ENCODE assay signal across 10 cellular contexts in genomic region chr19:46347985-46348384, GRCh38. TPM values are rescaled to one million over a fixed set of nuclear protein-coding genes. Genes with fewer than 3 reads are reported as not detected.
DNase-seq lines count a peak whose midpoint lies in the region; ATAC-seq, FAIRE-seq and TF ChIP-seq lines count a peak whose summit lies in the region.
"Had no signal": no experiment of that assay in that cellular context is flagged by ENCODE, and none has a peak within 500 bp of the region (broad histone marks: within the 10 kb centered on the region; RNA-seq: fewer than 3 reads in every experiment).

No MANE protein-coding gene starts in this region.

- H3K27me3 Mint-ChIP-seq in activated naive CD8-positive, alpha-beta T cell treated with anti-CD3 and anti-CD28 coated beads, Interleukin-2, amount 10 ng/mL, durations not matched to agents 7 days and 5 days = peaks cover 2% of the 10 kb centered on the region
- peaks cover 4% of the 10 kb centered on the region for H3K27me3 Mint-ChIP-seq in memory B cell

- peaks cover 72% of the 10 kb centered on the region for H3K4me1 ChIP-seq in HepG2 (ENCODE audit: insufficient read depth, low read length)
- H3K4me1 ChIP-seq in right lobe of liver = peaks cover 0 to 34% (median 12%) of the 10 kb centered on the region in 4 donors
- H3K4me1 ChIP-seq in urinary bladder (ENCODE audit: insufficient read depth) = no peaks in the 10 kb centered on the region

- no peak for DNase-seq in HepG2 (ENCODE audit: low spot score)
- DNase-seq in right lobe of liver = no peak
- no peak for DNase-seq in activated naive CD8-positive, alpha-beta T cell treated with anti-CD3 and anti-CD28 coated beads, Interleukin-2, amount 10 ng/mL, durations not matched to agents 7 days and 5 days
- DNase-seq in memory B cell (ENCODE audit: low spot score in 2 of 2) = no peak
- DNase-seq in NCI-H446 treated with DMSO at 0.1 percent for 48 hours (lab: John Stamatoyannopoulos, UW) = no peak
- DNase-seq in GM20000 (ENCODE audit: low spot score) = no peak

- TF ChIP-seq EP300 in HepG2 (IDR thresholded peaks at IDR 0.05; ENCODE audit: low read depth in 2 of 2, low read length in 2 of 2) (no peak), HepG2 (CRISPR knock-in tag; IDR thresholded peaks at IDR 0.05; ENCODE audit: borderline replicate concordance) (no peak)

- CTCF ChIA-PET in HepG2 (lab: Yijun Ruan, JAX; ENCODE audit: low intra/inter-chr PET ratio, low total read pairs) = interaction anchor here (0.6 to 1.3 kb wide), 2 partner anchors 67 to 1382 kb away, joined by 3 to 4 read pairs; no protein-coding TSS in a partner anchor

- peak overlapping the region; percentile 88 for H3K27ac Mint-ChIP-seq in activated naive CD8-positive, alpha-beta T cell treated with anti-CD3 and anti-CD28 coated beads, Interleukin-2, amount 10 ng/mL, durations not matched to agents 7 days and 5 days
- peak overlapping the region; percentile 89 for H3K27ac Mint-ChIP-seq in memory B cell

- H4K20me1 ChIP-seq in HepG2 (ENCODE audit: insufficient read depth, low read length) = no peaks in the 10 kb centered on the region

- ATAC-seq in HepG2 = no peak
- ATAC-seq in right lobe of liver = no peak
- ATAC-seq in activated naive CD8-positive, alpha-beta T cell treated with anti-CD3 and anti-CD28 coated beads, Interleukin-2, amount 10 ng/mL, durations not matched to agents 7 days and 5 days (ENCODE audit: low read depth) = no peak
- ATAC-seq in memory B cell (ENCODE audit: low read depth) = no peak
- no peak for ATAC-seq in GM19455 (IDR thresholded peaks at IDR 0.05; ENCODE audit: unreplicated experiment)

- no peaks in the 10 kb centered on the region for H3K9me3 Mint-ChIP-seq in activated naive CD8-positive, alpha-beta T cell treated with anti-CD3 and anti-CD28 coated beads, Interleukin-2, amount 10 ng/mL, durations not matched to agents 7 days and 5 days
- H3K9me3 Mint-ChIP-seq in memory B cell = no peaks in the 10 kb centered on the region

- 86% methylated on average over 5 of the region's 5 CpGs for WGBS in HepG2 (ENCODE audit: low lambda C conversion rate)
- WGBS in right lobe of liver (ENCODE audit: insufficient coverage, low coverage, low lambda C conversion rate, missing lambda C conversion rate) = 68% methylated on average over 5 of the region's 5 CpGs
- WGBS in urinary bladder = 83% methylated on average over 5 of the region's 5 CpGs

- peak overlapping the region; percentile 95 for H3K4me3 Mint-ChIP-seq in activated naive CD8-positive, alpha-beta T cell treated with anti-CD3 and anti-CD28 coated beads, Interleukin-2, amount 10 ng/mL, durations not matched to agents 7 days and 5 days
- H3K4me3 Mint-ChIP-seq in memory B cell = peak overlapping the region; percentile 93

- H2AFZ ChIP-seq in HepG2 (ENCODE audit: low read length) = no peak overlapping the region

- peaks cover 36% of the 10 kb centered on the region for H3K4me1 Mint-ChIP-seq in activated naive CD8-positive, alpha-beta T cell treated with anti-CD3 and anti-CD28 coated beads, Interleukin-2, amount 10 ng/mL, durations not matched to agents 7 days and 5 days
- peaks cover 41% of the 10 kb centered on the region for H3K4me1 Mint-ChIP-seq in memory B cell

- in situ Hi-C loops in HepG2 (cut with HindIII; ENCODE audit: extremely low pct_ligation_motif_present, low pct_unique_long_range_greater_than_20kb) = no loop called here

- TF ChIP-seq CTCF in HepG2 (CRISPR knock-in tag; IDR thresholded peaks at IDR 0.05) = no peak
- TF ChIP-seq CTCF in right lobe of liver (IDR thresholded peaks at IDR 0.05) = no peak
- no peak for TF ChIP-seq CTCF in GM20000 (IDR thresholded peaks at IDR 0.05; ENCODE audit: extremely low read depth, missing control alignments)

- POLR2A ChIA-PET in HepG2 (lab: Yijun Ruan, JAX) = no interaction called here
- POLR2A ChIA-PET in activated naive CD8-positive, alpha-beta T cell treated with anti-CD3 and anti-CD28 coated beads, Interleukin-2, amount 10 ng/mL, durations not matched to agents 7 days and 5 days (lab: Charles Lee) = interaction anchor here (0.7 to 1.3 kb wide), 2 partner anchors 9 to 274 kb away, joined by 3 read pairs; no protein-coding TSS in a partner anchor

- peak overlapping the region; percentile 92 to 95 (median 94); a peak in 5 of 6 replicates for H3K4me3 ChIP-seq in HepG2 (replicated peaks in 1 of 3; ENCODE audit: insufficient read depth in 1 of 3, low read depth in 2 of 3, low read length in 3 of 3)
- no peak overlapping the region for H3K4me3 ChIP-seq in right lobe of liver
- H3K4me3 ChIP-seq in urinary bladder (ENCODE audit: low read depth, low read length) = peak overlapping the region; percentile 84

- H3K27me3 ChIP-seq in HepG2 (ENCODE audit: control insufficient read depth in 1 of 2, insufficient read depth in 2 of 2, low read length in 2 of 2) (no peaks in the 10 kb centered on the region; a peak in 1 of 5 replicates), right lobe of liver (no peaks in the 10 kb centered on the region)

- no peak for TF ChIP-seq RAD21 in HepG2 (CRISPR knock-in tag; IDR thresholded peaks at IDR 0.05)

- H3K36me3 ChIP-seq in HepG2 (replicated peaks in 1 of 2; ENCODE audit: control insufficient read depth in 1 of 2, insufficient read depth in 2 of 2, low read length in 2 of 2) (peaks cover 2 to 8% of the 10 kb centered on the region in 2 experiments; a peak in 3 of 5 replicates), right lobe of liver (no peaks in the 10 kb centered on the region), urinary bladder (ENCODE audit: insufficient read depth) (no peaks in the 10 kb centered on the region)

- FAIRE-seq in HepG2 (lab: Jason Lieb, UNC) = no peak

- no TSS peak for BruUV-seq in HepG2 (replicated peaks; lab: Mats Ljungman, UMichigan)

- H3K27ac ChIP-seq in HepG2 (ENCODE audit: extremely low read length, insufficient read depth, low read length) (no peak overlapping the region), right lobe of liver (no peak overlapping the region), urinary bladder (ENCODE audit: low read depth) (no peak overlapping the region)

- peaks cover 39% of the 10 kb centered on the region for H3K79me2 ChIP-seq in HepG2 (ENCODE audit: insufficient read depth, low read length)

- peak overlapping the region; percentile 46; the same call in 1 of the 2 replicates for H3K9ac ChIP-seq in HepG2 (ENCODE audit: insufficient read depth, low read depth, low read length)

- H3K4me2 ChIP-seq in HepG2 (ENCODE audit: low read depth, low read length) = peak overlapping the region; percentile 95

- no peak for TF ChIP-seq POLR2A in HepG2 (IDR thresholded peaks at IDR 0.05; ENCODE audit: insufficient read depth in 1 of 2, low read depth in 2 of 2, low read length in 2 of 2)
- no peak for TF ChIP-seq POLR2A in right lobe of liver (IDR thresholded peaks at IDR 0.05)

- intact Hi-C loops in HepG2 (cut with micrococcal nuclease; ENCODE audit: unreplicated experiment) = loop anchor here (5.0 kb wide), 1 partner anchor 66 kb away; no protein-coding TSS in a partner anchor
- intact Hi-C loops in right lobe of liver (cut with DNase I) = loop anchor here in 1 of 2 donors (10.0 kb wide), 2 partner anchors 47 to 63 kb away; no protein-coding TSS in a partner anchor

- peaks cover 16% of the 10 kb centered on the region for H3K36me3 Mint-ChIP-seq in activated naive CD8-positive, alpha-beta T cell treated with anti-CD3 and anti-CD28 coated beads, Interleukin-2, amount 10 ng/mL, durations not matched to agents 7 days and 5 days
- peaks cover 6% of the 10 kb centered on the region for H3K36me3 Mint-ChIP-seq in memory B cell

- H3K9me3 ChIP-seq in HepG2 (ENCODE audit: low read length) (no peaks in the 10 kb centered on the region), right lobe of liver (no peaks in the 10 kb centered on the region)

RNA-seq across cellular contexts. Expression of gene PPP5C, which starts 1.1 kb away (rescaled TPM):
- total RNA-seq in HepG2 (2016; rRNA removed; fragmentation: Illumina TruSeq; extraction: Trizol) (38.2 and 41.6 TPM in 2 replicates), right lobe of liver (10 to 100 TPM; 23.9 to 47.8 (median 36.0) TPM), urinary bladder (30.7 TPM)
- total RNA-seq in HepG2 (2016; cell fraction: cytosol; rRNA removed; fragmentation: Illumina TruSeq; extraction: Trizol; ENCODE audit: low read depth) = 6.6 and 9.3 TPM in 2 replicates
- total RNA-seq in HepG2 (2016; cell fraction: insoluble cytoplasmic fraction; rRNA removed; fragmentation: Illumina TruSeq; extraction: Trizol) = 33.6 and 40.9 TPM in 2 replicates
- 12.2 and 12.3 TPM in 2 replicates for total RNA-seq in HepG2 (2016; cell fraction: membrane; rRNA removed; fragmentation: Illumina TruSeq; extraction: Trizol)
- total RNA-seq in HepG2 (2016; cell fraction: nucleus; rRNA removed; fragmentation: Illumina TruSeq; extraction: Trizol) = 31.3 and 44.2 TPM in 2 replicates
- polyA plus RNA-seq in HepG2 (2011; rRNA removed) (67.9 and 68.5 TPM in 2 replicates), urinary bladder (44.5 TPM)
- 52.3 and 70.1 TPM in 2 replicates for polyA plus RNA-seq in HepG2 (2011; cell fraction: cytosol; rRNA removed)
- polyA plus RNA-seq in HepG2 (2011; cell fraction: nucleus; rRNA removed) = 118 and 133 TPM in 2 replicates
- 33.2 and 36.7 TPM in 2 replicates for polyA plus RNA-seq in HepG2 (2012)
- 3.4 and 4.4 TPM in 2 replicates for polyA plus RNA-seq in HepG2 (2016; cell fraction: cytosol; fragmentation: Illumina TruSeq; extraction: Trizol; ENCODE audit: low read depth)
- polyA plus RNA-seq in HepG2 (2016; cell fraction: insoluble cytoplasmic fraction; fragmentation: Illumina TruSeq; extraction: Trizol; ENCODE audit: low read depth) = 45.7 and 54.9 TPM in 2 replicates
- 6.8 and 8.2 TPM in 2 replicates for polyA plus RNA-seq in HepG2 (2016; cell fraction: membrane; fragmentation: Illumina TruSeq; extraction: Trizol; ENCODE audit: low read depth)
- polyA plus RNA-seq in HepG2 (2016; cell fraction: nucleus; fragmentation: Illumina TruSeq; extraction: Trizol; ENCODE audit: insufficient read depth, low read depth) = 82.9 and 89.8 TPM in 2 replicates
- 92.2 and 144 TPM in 2 replicates for polyA minus RNA-seq in HepG2 (2011; rRNA and poly(A)+ RNA removed; ENCODE audit: low replicate concordance)
- 26.7 and 26.9 TPM in 2 replicates for polyA minus RNA-seq in HepG2 (2011; cell fraction: cytosol; rRNA and poly(A)+ RNA removed)
- 63.0 and 66.9 TPM in 2 replicates for polyA minus RNA-seq in HepG2 (2011; cell fraction: nucleus; rRNA and poly(A)+ RNA removed)
- total RNA-seq in activated naive CD8-positive, alpha-beta T cell treated with anti-CD3 and anti-CD28 coated beads, Interleukin-2, amount 10 ng/mL, durations not matched to agents 7 days and 5 days = 10 to 100 TPM; 76.1 to 87.4 TPM

RNA-seq across cellular contexts. Expression of gene HIF3A, which starts 51.1 kb away (rescaled TPM):
- total RNA-seq in HepG2 (2016; rRNA removed; fragmentation: Illumina TruSeq; extraction: Trizol) = 0.09 TPM in 1 of 2 replicates, not detected in the other
- not detected in 2 replicates for total RNA-seq in HepG2 (2016; cell fraction: cytosol; rRNA removed; fragmentation: Illumina TruSeq; extraction: Trizol; ENCODE audit: low read depth)
- not detected in 2 replicates for total RNA-seq in HepG2 (2016; cell fraction: insoluble cytoplasmic fraction; rRNA removed; fragmentation: Illumina TruSeq; extraction: Trizol)
- not detected in 2 replicates for total RNA-seq in HepG2 (2016; cell fraction: membrane; rRNA removed; fragmentation: Illumina TruSeq; extraction: Trizol)
- total RNA-seq in HepG2 (2016; cell fraction: nucleus; rRNA removed; fragmentation: Illumina TruSeq; extraction: Trizol) = not detected in 2 replicates
- polyA plus RNA-seq in HepG2 (2011; rRNA removed) = 0.22 and 0.38 TPM in 2 replicates
- polyA plus RNA-seq in HepG2 (2011; cell fraction: cytosol; rRNA removed) = 0.13 and 0.36 TPM in 2 replicates
- 2.3 and 2.4 TPM in 2 replicates for polyA plus RNA-seq in HepG2 (2011; cell fraction: nucleus; rRNA removed)
- 1.6 and 4.3 TPM in 2 replicates for polyA plus RNA-seq in HepG2 (2012)
- not detected in 2 replicates for polyA plus RNA-seq in HepG2 (2016; cell fraction: cytosol; fragmentation: Illumina TruSeq; extraction: Trizol; ENCODE audit: low read depth)
- polyA plus RNA-seq in HepG2 (2016; cell fraction: insoluble cytoplasmic fraction; fragmentation: Illumina TruSeq; extraction: Trizol; ENCODE audit: low read depth) = not detected in 2 replicates
- polyA plus RNA-seq in HepG2 (2016; cell fraction: membrane; fragmentation: Illumina TruSeq; extraction: Trizol; ENCODE audit: low read depth) = not detected in 2 replicates
- polyA plus RNA-seq in HepG2 (2016; cell fraction: nucleus; fragmentation: Illumina TruSeq; extraction: Trizol; ENCODE audit: insufficient read depth, low read depth) = 0.52 TPM in 1 of 2 replicates, not detected in the other
- 0.72 and 0.87 TPM in 2 replicates for polyA minus RNA-seq in HepG2 (2011; rRNA and poly(A)+ RNA removed; ENCODE audit: low replicate concordance)
- 0.62 and 1.3 TPM in 2 replicates for polyA minus RNA-seq in HepG2 (2011; cell fraction: cytosol; rRNA and poly(A)+ RNA removed)
- 0.64 and 0.87 TPM in 2 replicates for polyA minus RNA-seq in HepG2 (2011; cell fraction: nucleus; rRNA and poly(A)+ RNA removed)
- 1 to 10 TPM in 5 of 6 experiments, under 1 TPM in 1; 0.47 to 9.2 (median 4.5) TPM for total RNA-seq in right lobe of liver
- not detected for total RNA-seq in activated naive CD8-positive, alpha-beta T cell treated with anti-CD3 and anti-CD28 coated beads, Interleukin-2, amount 10 ng/mL, durations not matched to agents 7 days and 5 days
- 41.0 TPM for total RNA-seq in urinary bladder
- 186 TPM for polyA plus RNA-seq in urinary bladder
- total RNA-seq: myocyte, NCI-H460 had no signal

Comparison
In these comparisons a context has a peak if more than half of its experiments do, and no peak if none do; other contexts are left out.
1. H3K4me3 ChIP-seq: peak in HepG2 (3 of 3) and urinary bladder (single experiment); none in right lobe of liver (0 of 3).